16 cellular contexts compared by ENCODE assay signal in the genomic region with DNA sequence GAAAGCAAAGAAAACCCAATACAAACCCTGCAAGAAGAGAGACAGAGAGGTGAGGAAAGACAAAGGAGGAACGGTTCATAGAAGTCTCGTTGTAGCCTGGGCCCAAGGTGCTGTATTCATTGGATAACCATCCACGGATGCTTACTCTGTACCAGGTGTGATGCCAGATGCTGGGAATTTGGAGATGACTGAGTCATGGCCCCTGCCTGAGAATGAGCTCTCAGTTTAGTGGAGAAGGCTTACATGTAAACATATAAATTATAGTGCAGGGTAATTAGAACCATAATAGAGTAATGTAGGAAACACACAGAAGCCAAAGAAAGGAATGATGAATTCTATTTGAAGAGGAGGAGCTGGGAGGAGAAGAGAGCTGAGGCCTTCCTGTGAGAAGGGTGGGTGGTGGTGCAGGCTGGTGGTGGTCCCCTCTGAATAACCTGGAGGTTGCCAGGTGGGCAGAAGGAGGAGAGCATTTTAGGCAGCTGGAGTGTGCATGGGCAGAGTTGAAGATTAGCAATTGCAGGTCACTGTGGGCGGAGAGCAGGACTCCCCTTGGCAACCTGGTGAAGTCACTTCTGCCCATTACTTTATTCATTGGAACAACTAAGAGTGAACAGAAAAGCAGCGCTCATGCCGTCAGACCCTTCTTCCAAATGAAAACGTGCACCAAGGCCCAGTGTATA. TPM values are rescaled to one million over a fixed set of nuclear protein-coding genes. Genes with fewer than 3 reads are reported as not detected.
"Had no signal": no experiment of that assay in that cellular context is flagged by ENCODE, and none has a peak within 500 bp of the region (broad histone marks: within the 10 kb centered on the region; RNA-seq: fewer than 3 reads in every experiment).

No MANE protein-coding gene starts in this region.

- H3K36me3 Mint-ChIP-seq: activated CD8-positive, alpha-beta memory T cell treated with anti-CD3 and anti-CD28 coated beads, Interleukin-2, amount 10 ng/mL, durations not matched to agents 7 days and 5 days; activated naive CD8-positive, alpha-beta T cell treated with anti-CD3 and anti-CD28 coated beads for 36 hours had no signal

- H3K4me3 Mint-ChIP-seq: activated CD8-positive, alpha-beta memory T cell treated with anti-CD3 and anti-CD28 coated beads, Interleukin-2, amount 10 ng/mL, durations not matched to agents 7 days and 5 days; activated naive CD8-positive, alpha-beta T cell treated with anti-CD3 and anti-CD28 coated beads for 36 hours; activated T-cell treated with anti-CD3 and anti-CD28 coated beads, Interleukin-2, amount 50 U/mL, for 72 hours; dendritic cell treated with granulocyte-macrophage colony-stimulating factor and Interleukin-4, amounts not matched to agents 40 ng/mL and 50 ng/mL, for 4 days; endodermal cell; neural crest cell had no signal

- H3K4me1 Mint-ChIP-seq: endodermal cell, neural crest cell had no signal

- ATAC-seq: activated CD8-positive, alpha-beta memory T cell treated with anti-CD3 and anti-CD28 coated beads, Interleukin-2, amount 10 ng/mL, durations not matched to agents 7 days and 5 days; activated T-cell treated with anti-CD3 and anti-CD28 coated beads, Interleukin-2, amount 50 U/mL, for 72 hours had no signal

- H3K27ac Mint-ChIP-seq: activated CD8-positive, alpha-beta memory T cell treated with anti-CD3 and anti-CD28 coated beads, Interleukin-2, amount 10 ng/mL, durations not matched to agents 7 days and 5 days; activated naive CD8-positive, alpha-beta T cell treated with anti-CD3 and anti-CD28 coated beads for 36 hours; activated T-cell treated with anti-CD3 and anti-CD28 coated beads, Interleukin-2, amount 50 U/mL, for 72 hours; dendritic cell treated with granulocyte-macrophage colony-stimulating factor and Interleukin-4, amounts not matched to agents 40 ng/mL and 50 ng/mL, for 4 days; endodermal cell had no signal

- H3K4me3 ChIP-seq: hepatocyte had no signal

- H3K27ac ChIP-seq: hepatocyte had no signal

- H3K9me3 Mint-ChIP-seq: activated naive CD8-positive, alpha-beta T cell treated with anti-CD3 and anti-CD28 coated beads for 36 hours; activated T-cell treated with anti-CD3 and anti-CD28 coated beads, Interleukin-2, amount 50 U/mL, for 72 hours; dendritic cell treated with granulocyte-macrophage colony-stimulating factor and Interleukin-4, amounts not matched to agents 40 ng/mL and 50 ng/mL, for 4 days; endodermal cell; neural crest cell had no signal

- H3K27me3 ChIP-seq: hepatocyte had no signal

- H3K27me3 Mint-ChIP-seq: activated naive CD8-positive, alpha-beta T cell treated with anti-CD3 and anti-CD28 coated beads for 36 hours; dendritic cell treated with granulocyte-macrophage colony-stimulating factor and Interleukin-4, amounts not matched to agents 40 ng/mL and 50 ng/mL, for 4 days had no signal

- DNase-seq: activated CD4-positive, alpha-beta T cell treated with anti-CD3 and anti-CD28 coated beads, Interleukin-2, amount 50 U/mL, for 48 hours; activated CD4-positive, CD25-positive, alpha-beta regulatory T cell treated with anti-CD3 and anti-CD28 coated beads, Interleukin-2, amount 50 U/mL, for 72 hours; activated CD8-positive, alpha-beta memory T cell treated with anti-CD3 and anti-CD28 coated beads, Interleukin-2, amount 10 ng/mL, durations not matched to agents 7 days and 5 days; activated gamma-delta T cell treated with Interleukin-2 at 50 U/mL for 16 hours; activated naive CD8-positive, alpha-beta T cell treated with anti-CD3 and anti-CD28 coated beads for 36 hours; activated T-cell treated with anti-CD3 and anti-CD28 coated beads, Interleukin-2, amount 50 U/mL, for 72 hours; cerebellar nuclear complex; endodermal cell; erythroblast; kidney; mesendoderm; retina; stimulated activated CD4-positive, alpha-beta T cell treated with anti-CD3 and anti-CD28 coated beads, Interleukin-4, amount 100 ng/mL, for 24 hours had no signal

RNA-seq across cellular contexts. Expression of a gene that starts 7.7 kb away (rescaled TPM):
- total RNA-seq: activated CD8-positive, alpha-beta memory T cell treated with anti-CD3 and anti-CD28 coated beads, Interleukin-2, amount 10 ng/mL, durations not matched to agents 7 days and 5 days; activated naive CD8-positive, alpha-beta T cell treated with anti-CD3 and anti-CD28 coated beads for 36 hours; activated T-cell treated with anti-CD3 and anti-CD28 coated beads, Interleukin-2, amount 50 U/mL, for 72 hours; endodermal cell; kidney; neural crest cell had no signal

RNA-seq across cellular contexts. Expression of a gene that starts 24.6 kb away (rescaled TPM):
- total RNA-seq: endodermal cell, neural crest cell had no signal
